Comparison of ENCODE assay signal across 1 cellular context in genomic region chr11:108467091-108467823, GRCh38.
A peak's percentile ranks its signal among the peaks of the same experiment; 100 is the strongest.
TF ChIP-seq lines count a peak whose summit lies in the region.

Gene C11orf65 (minus strand): TSS chr11:108467529. CDS start chr11:108461559, 5,970 bp downstream.

TF ChIP-seq in WTC11, 78 proteins besides CTCF, POLR2A, EP300 and RAD21 (continued from another document):
- TF ChIP-seq PRDM15 (CRISPR knock-in tag; IDR thresholded peaks at IDR 0.05) (no peak), SP1 (CRISPR knock-in tag; conservative IDR thresholded peaks at IDR 0.05) (peak; percentile 91), USF2 (CRISPR knock-in tag; IDR thresholded peaks at IDR 0.05) (no peak), CREM (CRISPR knock-in tag; IDR thresholded peaks at IDR 0.05) (peak; percentile 96), GABPB1 (CRISPR knock-in tag; IDR thresholded peaks at IDR 0.05) (peak; percentile 90), ZNF281 (CRISPR knock-in tag; IDR thresholded peaks at IDR 0.05) (no peak), ATF3 (CRISPR knock-in tag; conservative IDR thresholded peaks at IDR 0.05) (no peak), ETV6 (CRISPR knock-in tag; IDR thresholded peaks at IDR 0.05) (peak; percentile 60; the same call in 1 of the 2 replicates), ZNF232 (CRISPR knock-in tag; IDR thresholded peaks at IDR 0.05) (peak; percentile 65; the same call in 1 of the 2 replicates), E2F5 (CRISPR knock-in tag; IDR thresholded peaks at IDR 0.05) (peak; percentile 27; the same call in 1 of the 2 replicates), AR (CRISPR knock-in tag; IDR thresholded peaks at IDR 0.05) (no peak), ZNF532 (CRISPR knock-in tag; IDR thresholded peaks at IDR 0.05; ENCODE audit: borderline replicate concordance) (no peak)
TF ChIP-seq in WTC11: peak in this region for 11.
